Comparison of ENCODE assay signal across 34 cellular contexts in genomic region chr9:36704148-36704547, GRCh38.
DNase-seq lines count a peak whose midpoint lies in the region; ATAC-seq, FAIRE-seq and TF ChIP-seq lines count a peak whose summit lies in the region.
"Had no signal": no experiment of that assay in that cellular context is flagged by ENCODE, and none has a peak within 500 bp of the region (broad histone marks: within the 10 kb centered on the region; RNA-seq: fewer than 3 reads in every experiment).

No MANE protein-coding gene starts in this region.

- H2BK5ac ChIP-seq in IMR-90 (ENCODE audit: low read depth, low read length, poor library complexity, severe bottlenecking) = no peak overlapping the region

- BruUV-seq in HepG2 (replicated peaks; lab: Mats Ljungman, UMichigan) (no TSS peak), IMR-90 (replicated peaks; lab: Mats Ljungman, UMichigan) (no TSS peak), K562 (replicated peaks; lab: Mats Ljungman, UMichigan) (no TSS peak), A673 (replicated peaks; lab: Mats Ljungman, UMichigan) (no TSS peak)

- no peak overlapping the region for H3K4ac ChIP-seq in IMR-90 (ENCODE audit: low read depth, low read length)

- DNase-seq in HepG2 (ENCODE audit: low spot score) (no peak), right lobe of liver (no peak), A549 (ENCODE audit: low read depth in 1 of 2, low spot score in 1 of 2) (no peak), IMR-90 (no peak), K562 (ENCODE audit: extremely low read depth in 1 of 4, low spot score in 3 of 4) (no peak), Right ventricle myocardium inferior (ENCODE audit: missing footprints) (no peak), A673 (ENCODE audit: low spot score) (no peak), GM13977 (ENCODE audit: low spot score) (no peak)
- DNase-seq: 8988T; ACHN; AML-193; BE2C; C1 segment of cervical spinal cord; Caco-2; Calu3; CD4-positive, alpha-beta memory T cell; CD4-positive, alpha-beta T cell; CD4-positive, CD25-positive, alpha-beta regulatory T cell; CD8-positive, alpha-beta memory T cell; CD8-positive, alpha-beta T cell; COR-L47; DMS 273 treated with DMSO at 0.1 percent for 48 hours; DMS153; DMS53; DMS79; DMS79 treated with DMSO at 0.1 percent for 48 hours; DND-41; EL had no signal

- no peak overlapping the region for H4K8ac ChIP-seq in IMR-90 (ENCODE audit: low read depth in 2 of 2, low read length in 2 of 2)

- no peak overlapping the region for H4K5ac ChIP-seq in IMR-90 (ENCODE audit: low read depth, low read length)

- no peak overlapping the region for H3K27ac ChIP-seq in HepG2 (ENCODE audit: extremely low read length, insufficient read depth, low read length)
- no peak overlapping the region for H3K27ac ChIP-seq in right lobe of liver
- no peak overlapping the region for H3K27ac ChIP-seq in A549
- no peak overlapping the region for H3K27ac ChIP-seq in IMR-90 (ENCODE audit: insufficient read depth, low read length)
- H3K27ac ChIP-seq in K562 (ENCODE audit: extremely low read depth, low read depth, low read length) = no peak overlapping the region
- no peak overlapping the region for H3K27ac ChIP-seq in A673 (ENCODE audit: low read depth, low read length, poor library complexity, severe bottlenecking)
- H3K27ac ChIP-seq: 22Rv1; BLaER1; BLaER1 treated with 17β-estradiol and CSF1 and Interleukin-3, amounts not matched to agents 10 nM and 100 nM; C4-2B had no signal

- ATAC-seq in HepG2 (no peak), right lobe of liver (no peak), A549 (no peak), IMR-90 (ENCODE audit: low read depth) (no peak), K562 (no peak), Right ventricle myocardium inferior (no peak)
- ATAC-seq: CD8-positive, alpha-beta T cell had no signal

- H3K36me3 ChIP-seq in HepG2 (replicated peaks in 1 of 2; ENCODE audit: control insufficient read depth in 1 of 2, insufficient read depth in 2 of 2, low read length in 2 of 2) = no peaks in the 10 kb centered on the region
- no peaks in the 10 kb centered on the region for H3K36me3 ChIP-seq in right lobe of liver
- H3K36me3 ChIP-seq in IMR-90 (ENCODE audit: control insufficient read depth, insufficient read depth, low read length) = no peaks in the 10 kb centered on the region
- H3K36me3 ChIP-seq in K562 (ENCODE audit: control insufficient read depth, insufficient read depth, low read length) = no peaks in the 10 kb centered on the region
- H3K36me3 ChIP-seq in A673 (ENCODE audit: insufficient read depth, low read length, poor library complexity, severe bottlenecking) = no peaks in the 10 kb centered on the region
- H3K36me3 ChIP-seq: BE2C, BLaER1 had no signal

- TF ChIP-seq EP300 in HepG2 (IDR thresholded peaks at IDR 0.05; ENCODE audit: low read depth in 2 of 2, low read length in 2 of 2) (no peak), HepG2 (CRISPR knock-in tag; IDR thresholded peaks at IDR 0.05; ENCODE audit: borderline replicate concordance) (no peak), A549 (IDR thresholded peaks at IDR 0.05) (no peak), K562 (IDR thresholded peaks at IDR 0.05; ENCODE audit: low read length) (no peak)

- no peak overlapping the region for H2BK120ac ChIP-seq in IMR-90 (ENCODE audit: low read depth, low read length)

- no peak overlapping the region for H2AK5ac ChIP-seq in IMR-90 (ENCODE audit: low read depth, low read length)

- H3K9me3 ChIP-seq in HepG2 (ENCODE audit: low read length) = 0 out of 2 replicates have a peak, but pooled peaks cover 2% of the 10 kb centered on the region
- H3K9me3 ChIP-seq in right lobe of liver = no peaks in the 10 kb centered on the region
- peaks cover 8% of the 10 kb centered on the region; the same call in 2 of the 3 replicates for H3K9me3 ChIP-seq in A549
- H3K9me3 ChIP-seq in IMR-90 (ENCODE audit: control insufficient read depth, insufficient read depth, low read length) = peaks cover under 1% of the 10 kb centered on the region; the same call in 1 of the 2 replicates
- no peaks in the 10 kb centered on the region for H3K9me3 ChIP-seq in K562 (replicated peaks; ENCODE audit: control insufficient read depth, insufficient read depth, low read depth, low read length)
- H3K9me3 ChIP-seq in A673 (ENCODE audit: low read depth, low read length, poor library complexity, severe bottlenecking) = no peaks in the 10 kb centered on the region
- H3K9me3 ChIP-seq: BE2C had no signal

- H3K4me3 ChIP-seq in HepG2 (replicated peaks in 1 of 3; ENCODE audit: insufficient read depth in 1 of 3, low read depth in 2 of 3, low read length in 3 of 3) (no peak overlapping the region), right lobe of liver (no peak overlapping the region), A549 (no peak overlapping the region), IMR-90 (ENCODE audit: insufficient read depth, low read depth, low read length) (no peak overlapping the region), K562 (no peak overlapping the region), A673 (ENCODE audit: low read depth, low read length, poor library complexity, severe bottlenecking) (no peak overlapping the region)
- H3K4me3 ChIP-seq: BLaER1; BLaER1 treated with 17β-estradiol and CSF1 and Interleukin-3, amounts not matched to agents 10 nM and 100 nM had no signal

- H2BK20ac ChIP-seq in IMR-90 (ENCODE audit: low read depth, low read length) = no peak overlapping the region

- no peaks in the 10 kb centered on the region for H3K79me1 ChIP-seq in IMR-90 (ENCODE audit: low read depth in 1 of 2, low read length in 2 of 2)

- TF ChIP-seq RAD21 in HepG2 (CRISPR knock-in tag; IDR thresholded peaks at IDR 0.05) (no peak), A549 (conservative IDR thresholded peaks at IDR 0.05 in 1 of 2, IDR thresholded peaks at IDR 0.05 in 1 of 2) (no peak), IMR-90 (IDR thresholded peaks at IDR 0.05; ENCODE audit: low read length) (no peak), K562 (CRISPR knock-in tag; conservative IDR thresholded peaks at IDR 0.05 in 1 of 2, IDR thresholded peaks at IDR 0.05 in 1 of 2) (no peak)

- no peak overlapping the region for H2BK15ac ChIP-seq in IMR-90 (ENCODE audit: low read depth, low read length)

- H2AK9ac ChIP-seq in IMR-90 (replicated peaks; ENCODE audit: low read depth, low read length, poor library complexity) = no peak overlapping the region

- H2AFZ ChIP-seq in HepG2 (ENCODE audit: low read length) (no peak overlapping the region), IMR-90 (replicated peaks; ENCODE audit: low read length, poor library complexity) (no peak overlapping the region), K562 (ENCODE audit: low read depth, low read length) (no peak overlapping the region)

- intact Hi-C loops in HepG2 (cut with micrococcal nuclease; ENCODE audit: unreplicated experiment) (no loop called here), right lobe of liver (cut with DNase I) (no loop called here), IMR-90 (cut with micrococcal nuclease) (no loop called here), K562 (cut with micrococcal nuclease) (no loop called here), Right ventricle myocardium inferior (cut with DNase I) (no loop called here), A673 (cut with micrococcal nuclease; ENCODE audit: unreplicated experiment) (no loop called here)

- H3K79me2 ChIP-seq in HepG2 (ENCODE audit: insufficient read depth, low read length) = no peaks in the 10 kb centered on the region
- H3K79me2 ChIP-seq in K562 (ENCODE audit: control insufficient read depth, insufficient read depth, low read length) = no peaks in the 10 kb centered on the region

- H3K4me1 ChIP-seq in HepG2 (ENCODE audit: insufficient read depth, low read length) (no peaks in the 10 kb centered on the region), right lobe of liver (no peaks in the 10 kb centered on the region), A549 (no peaks in the 10 kb centered on the region), IMR-90 (ENCODE audit: control insufficient read depth, insufficient read depth, low read length) (no peaks in the 10 kb centered on the region), K562 (replicated peaks in 1 of 2; ENCODE audit: control insufficient read depth in 2 of 2, insufficient read depth in 2 of 2, low read length in 2 of 2) (no peaks in the 10 kb centered on the region), A673 (ENCODE audit: insufficient read depth, low read length, poor library complexity, severe bottlenecking) (peaks cover 5% of the 10 kb centered on the region)
- H3K4me1 ChIP-seq: BE2C; BLaER1; BLaER1 treated with 17β-estradiol and CSF1 and Interleukin-3, amounts not matched to agents 10 nM and 100 nM; Caco-2 had no signal

- TF ChIP-seq POLR2A in HepG2 (IDR thresholded peaks at IDR 0.05; ENCODE audit: insufficient read depth in 1 of 2, low read depth in 2 of 2, low read length in 2 of 2) = no peak
- no peak for TF ChIP-seq POLR2A in right lobe of liver (IDR thresholded peaks at IDR 0.05)
- no peak for TF ChIP-seq POLR2A in A549 (IDR thresholded peaks at IDR 0.05; ENCODE audit: low read length)
- no peak for TF ChIP-seq POLR2A in IMR-90 (IDR thresholded peaks at IDR 0.05; ENCODE audit: low read depth, low read length)
- TF ChIP-seq POLR2A in K562 (conservative IDR thresholded peaks at IDR 0.05) = no peak

- dilution Hi-C loops in IMR-90 (cut with HindIII; ENCODE audit: low sequenced_read_pairs, unreplicated experiment) = no loop called here

- POLR2A ChIA-PET in HepG2 (lab: Yijun Ruan, JAX) = no interaction called here
- POLR2A ChIA-PET in A549 (lab: Yijun Ruan, JAX) = no interaction called here
- POLR2A ChIA-PET in IMR-90 (lab: Charles Lee; ENCODE audit: unreplicated experiment) = no interaction called here
- POLR2A ChIA-PET in K562 (lab: Yijun Ruan, JAX) = no interaction called here
- POLR2A ChIA-PET in A673 (lab: Charles Lee; ENCODE audit: low non-redundant PET) = no interaction called here

- H4K91ac ChIP-seq in IMR-90 (ENCODE audit: insufficient read depth, low read depth, low read length) = no peak overlapping the region

- no peak for FAIRE-seq in HepG2 (lab: Jason Lieb, UNC)
- FAIRE-seq in A549 (lab: Jason Lieb, UNC) = no peak
- FAIRE-seq in K562 (lab: Jason Lieb, UNC) = no peak
- FAIRE-seq: A204.1, D721Med had no signal

- H3K18ac ChIP-seq in IMR-90 (ENCODE audit: low read depth, low read length) = no peak overlapping the region

- CTCF ChIA-PET in HepG2 (lab: Yijun Ruan, JAX; ENCODE audit: low intra/inter-chr PET ratio, low total read pairs) = no interaction called here
- CTCF ChIA-PET in A549 (lab: Yijun Ruan, JAX) = no interaction called here
- CTCF ChIA-PET in IMR-90 (lab: Yijun Ruan, JAX) = no interaction called here
- CTCF ChIA-PET in K562 (lab: Yijun Ruan, JAX; ENCODE audit: low intra/inter-chr PET ratio) = no interaction called here
- CTCF ChIA-PET in A673 (lab: Charles Lee) = no interaction called here

- no peak overlapping the region for H3K14ac ChIP-seq in IMR-90 (replicated peaks; ENCODE audit: low read depth, low read length)

- no peaks in the 10 kb centered on the region for H4K20me1 ChIP-seq in HepG2 (ENCODE audit: insufficient read depth, low read length)
- no peaks in the 10 kb centered on the region for H4K20me1 ChIP-seq in IMR-90 (ENCODE audit: insufficient read depth, low read length)
- no peaks in the 10 kb centered on the region for H4K20me1 ChIP-seq in K562 (replicated peaks; ENCODE audit: control insufficient read depth, insufficient read depth, low read length)
- H4K20me1 ChIP-seq: BLaER1; BLaER1 treated with 17β-estradiol and CSF1 and Interleukin-3, amounts not matched to agents 10 nM and 100 nM had no signal

- H3K9me1 ChIP-seq in IMR-90 (ENCODE audit: insufficient read depth, low read length) (no peaks in the 10 kb centered on the region), K562 (ENCODE audit: control insufficient read depth, insufficient read depth, low read length) (no peaks in the 10 kb centered on the region)

- in situ Hi-C loops in HepG2 (cut with HindIII; ENCODE audit: extremely low pct_ligation_motif_present, low pct_unique_long_range_greater_than_20kb) (no loop called here), IMR-90 (cut with MboI; ENCODE audit: low sequenced_read_pairs) (no loop called here), K562 (cut with MboI) (no loop called here), GM13977 (cut with MboI; ENCODE audit: low pct_unique_long_range_greater_than_20kb, low sequenced_read_pairs, unreplicated experiment) (loop anchor here (25.0 kb wide), 1 partner anchor 292 kb away; the partner anchor contains the start of gene RNF38)

- no peak overlapping the region for H3K9ac ChIP-seq in HepG2 (ENCODE audit: insufficient read depth, low read depth, low read length)
- H3K9ac ChIP-seq in IMR-90 (ENCODE audit: low read depth, low read length) = no peak overlapping the region
- no peak overlapping the region for H3K9ac ChIP-seq in K562 (ENCODE audit: insufficient read depth in 1 of 2, low read depth in 2 of 2, low read length in 2 of 2)
- H3K9ac ChIP-seq: BLaER1; BLaER1 treated with 17β-estradiol and CSF1 and Interleukin-3, amounts not matched to agents 10 nM and 100 nM had no signal

- no peak overlapping the region for H3K56ac ChIP-seq in IMR-90 (ENCODE audit: extremely low read depth, insufficient read depth, low read length)

- H3K27me3 ChIP-seq in HepG2 (ENCODE audit: control insufficient read depth in 1 of 2, insufficient read depth in 2 of 2, low read length in 2 of 2) (peaks cover 2 to 11% of the 10 kb centered on the region in 2 experiments; a peak in 2 of 5 replicates), right lobe of liver (no peaks in the 10 kb centered on the region), IMR-90 (ENCODE audit: control insufficient read depth, insufficient read depth, low read length) (peaks cover 10% of the 10 kb centered on the region), K562 (ENCODE audit: control insufficient read depth in 2 of 2, insufficient read depth in 2 of 2, low read length in 2 of 2) (peaks cover 0 to 6% of the 10 kb centered on the region in 2 experiments; a peak in 4 of 5 replicates), A673 (replicated peaks; ENCODE audit: insufficient read depth, low read depth, low read length, poor library complexity) (peaks cover 5% of the 10 kb centered on the region)
- H3K27me3 ChIP-seq: BE2C; BLaER1; BLaER1 treated with 17β-estradiol and CSF1 and Interleukin-3, amounts not matched to agents 10 nM and 100 nM had no signal

- no peak for TF ChIP-seq CTCF in HepG2 (CRISPR knock-in tag; IDR thresholded peaks at IDR 0.05)
- no peak for TF ChIP-seq CTCF in right lobe of liver (IDR thresholded peaks at IDR 0.05)
- TF ChIP-seq CTCF in A549 (IDR thresholded peaks at IDR 0.05) = no peak
- no peak for TF ChIP-seq CTCF in IMR-90 (conservative IDR thresholded peaks at IDR 0.05; ENCODE audit: low read depth, low read length)
- no peak for TF ChIP-seq CTCF in K562 (IDR thresholded peaks at IDR 0.05 in 2 of 3, conservative IDR thresholded peaks at IDR 0.05 in 1 of 3; ENCODE audit: insufficient read depth in 2 of 3, low read depth in 1 of 3, low read length in 3 of 3)
- TF ChIP-seq CTCF in A673 (conservative IDR thresholded peaks at IDR 0.05; ENCODE audit: low read depth, low read length) = no peak
- no peak for TF ChIP-seq CTCF in GM13977 (IDR thresholded peaks at IDR 0.05; ENCODE audit: extremely low read depth, insufficient read depth, missing control alignments)

- H3K23ac ChIP-seq in IMR-90 (ENCODE audit: low read depth, low read length) = no peak overlapping the region

- no peak overlapping the region for H3K4me2 ChIP-seq in HepG2 (ENCODE audit: low read depth, low read length)
- H3K4me2 ChIP-seq in A549 = no peak overlapping the region
- no peak overlapping the region for H3K4me2 ChIP-seq in IMR-90 (ENCODE audit: low read depth, low read length)
- H3K4me2 ChIP-seq in K562 (ENCODE audit: insufficient read depth, low read length) = no peak overlapping the region
- H3K4me2 ChIP-seq: BLaER1 had no signal

Comparison
In these comparisons a context has a peak if more than half of its experiments do, and no peak if none do; other contexts are left out.
1. Of the 241 proteins assayed by ChIP-seq in both HepG2 and K562: peak only in HepG2: MAFK; only in K562: none; in both: MAFF; in neither: 239.